In the genomic region with DNA sequence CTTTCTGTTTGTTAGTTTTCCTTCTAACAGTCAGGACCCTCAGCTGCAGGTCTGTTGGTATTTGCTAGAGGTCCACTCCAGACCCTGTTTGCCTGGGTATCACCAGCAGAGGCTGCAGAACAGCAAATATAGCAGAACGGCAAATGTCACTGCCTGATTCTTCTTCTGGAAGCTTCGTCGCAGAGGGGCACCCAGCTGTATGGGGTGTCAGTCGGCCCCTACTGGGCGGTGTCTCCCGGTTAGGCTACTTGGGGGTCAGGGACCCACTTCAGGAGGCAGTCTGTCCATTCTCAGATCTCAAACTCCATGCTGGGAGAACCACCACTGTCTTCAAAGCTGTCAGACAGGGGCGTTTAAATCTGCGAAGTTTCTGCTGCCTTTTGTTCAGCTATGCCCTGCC, we compare ENCODE assay signal across 4 cellular contexts.
DNase-seq lines count a peak whose midpoint lies in the region; FAIRE-seq and TF ChIP-seq lines count a peak whose summit lies in the region.
"Not testable (repeated sequence)": the region's sequence is repeated elsewhere in the genome, so short reads cannot be mapped to it uniquely, and the experiment has no call there.

No MANE protein-coding gene starts in this region.

- not testable (repeated sequence) for H3K36me3 Mint-ChIP-seq in chondrocyte (ENCODE audit: low read depth)

- TF ChIP-seq POLR2A in spleen (IDR thresholded peaks at IDR 0.05) = not testable (repeated sequence)

- not testable (repeated sequence) for H3K9me3 ChIP-seq in kidney (ENCODE audit: control insufficient read depth in 1 of 2, low read length in 2 of 2); spleen

- intact Hi-C loops in kidney (cut with DNase I); posterior vena cava (cut with DNase I); spleen (cut with DNase I; ENCODE audit: low total_unique reads): not testable (repeated sequence)

- not testable (repeated sequence) for TF ChIP-seq CTCF in chondrocyte (IDR thresholded peaks at IDR 0.05); kidney (IDR thresholded peaks at IDR 0.05; ENCODE audit: borderline replicate concordance, extremely low read depth, insufficient read depth); spleen (IDR thresholded peaks at IDR 0.05 in 8 of 11, conservative IDR thresholded peaks at IDR 0.05 in 3 of 11)

- not testable (repeated sequence) for H3K4me3 ChIP-seq in kidney (ENCODE audit: low read length in 2 of 2); spleen

- not testable (repeated sequence) for H3K27me3 Mint-ChIP-seq in chondrocyte (ENCODE audit: low read depth)

- H3K27ac Mint-ChIP-seq in chondrocyte (ENCODE audit: unreplicated experiment) = not testable (repeated sequence)

- not testable (repeated sequence) for H3K27me3 ChIP-seq in spleen (replicated peaks in 1 of 7)

- H3K9ac ChIP-seq in kidney (ENCODE audit: low read length in 2 of 2) = not testable (repeated sequence)

- 80 to 95% (median 89%) methylated on average over 6 to 8 of the region's 8 CpGs for WGBS in spleen, 5 donors

- H3K9me3 Mint-ChIP-seq in chondrocyte (ENCODE audit: low read depth) = not testable (repeated sequence)

- H3K4me1 ChIP-seq in kidney (ENCODE audit: control insufficient read depth in 1 of 2, insufficient read depth in 1 of 2, low read depth in 1 of 2, low read length in 2 of 2); spleen: not testable (repeated sequence)

- H3K4me1 Mint-ChIP-seq in chondrocyte (ENCODE audit: low read depth) = not testable (repeated sequence)

- not testable (repeated sequence) for H3K36me3 ChIP-seq in kidney (ENCODE audit: control insufficient read depth in 1 of 2, insufficient read depth in 2 of 2, low read length in 2 of 2); spleen

- not testable (repeated sequence) for H3K4me3 Mint-ChIP-seq in chondrocyte (ENCODE audit: unreplicated experiment)

- peak; percentile 48 for DNase-seq in chondrocyte (ENCODE audit: low spot score)
- peak; percentile 22 for DNase-seq in kidney
- DNase-seq in posterior vena cava (ENCODE audit: low spot score) = peak; percentile 56
- peak; percentile 38 for DNase-seq in spleen

- not testable (repeated sequence) for FAIRE-seq in kidney (lab: Jason Lieb, UNC)

- H3K27ac ChIP-seq in kidney (ENCODE audit: low read depth in 2 of 2, low read length in 2 of 2); spleen: not testable (repeated sequence)
